8 cellular contexts compared by ENCODE assay signal in genomic region chr13:111153279-111153976, GRCh38. TPM values are rescaled to one million over a fixed set of nuclear protein-coding genes. Genes with fewer than 3 reads are reported as not detected.
DNase-seq lines count a peak whose midpoint lies in the region.

No MANE protein-coding gene starts in this region.

- peak overlapping the region; percentile 26 for H2BK15ac ChIP-seq in neuronal stem cell (ENCODE audit: low read length)

- peak overlapping the region; percentile 98 for H3K9ac ChIP-seq in neuronal stem cell (ENCODE audit: low read depth, low read length, poor library complexity)
- H3K9ac ChIP-seq in subcutaneous abdominal adipose tissue (ENCODE audit: low read length in 5 of 5), result peak overlapping the region; percentile 39 to 97 (median 95)

- H2BK5ac ChIP-seq in neuronal stem cell (ENCODE audit: low read length), result peak overlapping the region; percentile 78

- peak overlapping the region; percentile 94 for H2AFZ ChIP-seq in neuronal stem cell (ENCODE audit: low read length)

- H3K27ac ChIP-seq in neuronal stem cell (replicated peaks; ENCODE audit: low read length), result peak overlapping the region; percentile 93
- H3K27ac ChIP-seq in subcutaneous abdominal adipose tissue (ENCODE audit: low read depth, low read length), result peak overlapping the region; percentile 96

- no CpG with 5 or more reads among the region's 84 CpGs for WGBS in neuronal stem cell (ENCODE audit: extremely low coverage in 2 of 2, insufficient read length in 2 of 2, insufficient replicate concordance in 1 of 2), 2 donors

- H3K27me3 ChIP-seq in HAP-1 (ENCODE audit: low read depth) (0 out of 2 replicates have a peak, but pooled peaks cover 2% of the 10 kb centered on the region), neuronal stem cell (ENCODE audit: control insufficient read depth in 3 of 3, insufficient read depth in 3 of 3, low read depth in 1 of 3, low read length in 3 of 3) (no peaks in the 10 kb centered on the region), subcutaneous abdominal adipose tissue (ENCODE audit: control insufficient read depth in 5 of 5, insufficient read depth in 4 of 5, low read length in 5 of 5) (no peaks in the 10 kb centered on the region)

- no peak overlapping the region for H2BK12ac ChIP-seq in neuronal stem cell (ENCODE audit: low read length)

- H3K4me2 ChIP-seq in neuronal stem cell (ENCODE audit: insufficient read depth, low read length, poor library complexity, severe bottlenecking), result peak overlapping the region; percentile 79

- in situ Hi-C loops in HAP-1 (cut with MboI; ENCODE audit: low sequenced_read_pairs), result no loop called here

- H3K4ac ChIP-seq in neuronal stem cell (ENCODE audit: low read length), result no peak overlapping the region

- peaks cover 7% of the 10 kb centered on the region for H3K4me1 ChIP-seq in HAP-1
- H3K4me1 ChIP-seq in neuronal stem cell (ENCODE audit: control insufficient read depth in 2 of 2, insufficient read depth in 1 of 2, low read depth in 1 of 2, low read length in 2 of 2), result peaks cover 1 to 4% of the 10 kb centered on the region in 2 donors
- peaks cover 0 to 58% (median 48%) of the 10 kb centered on the region in 5 donors for H3K4me1 ChIP-seq in subcutaneous abdominal adipose tissue (ENCODE audit: control insufficient read depth in 5 of 5, insufficient read depth in 5 of 5, low read length in 5 of 5)

- DNase-seq in GDM1 (lab: John Stamatoyannopoulos, UW) (peak; percentile 94), HAP-1 (ENCODE audit: low spot score in 2 of 2) (peak; percentile 74 to 93), M059J (ENCODE audit: low read depth) (peak; percentile 85), SIG-M5 (lab: John Stamatoyannopoulos, UW) (peak; percentile 40), foreskin melanocyte (peak; percentile 89), neuronal stem cell (ENCODE audit: low spot score) (peak; percentile 93)
- peak; percentile 80 to 89 (median 87) for DNase-seq in activated naive CD4-positive, alpha-beta T cell (lab: John Stamatoyannopoulos, UW)

- peak overlapping the region; percentile 67 for H3K23ac ChIP-seq in neuronal stem cell (ENCODE audit: low read depth, low read length, poor library complexity)

- 0 out of 2 replicates have a peak, but pooled peaks cover 3% of the 10 kb centered on the region for H3K36me3 ChIP-seq in HAP-1 (replicated peaks)
- peaks cover 0 to 14% of the 10 kb centered on the region in 2 donors for H3K36me3 ChIP-seq in neuronal stem cell (replicated peaks in 1 of 2; ENCODE audit: control insufficient read depth in 2 of 2, insufficient read depth in 2 of 2, low read length in 2 of 2)
- peaks cover 0 to 3% (median 0%) of the 10 kb centered on the region in 5 donors for H3K36me3 ChIP-seq in subcutaneous abdominal adipose tissue (ENCODE audit: control insufficient read depth in 5 of 5, insufficient read depth in 5 of 5, low read length in 5 of 5)

- peak overlapping the region; percentile 73 for H3K14ac ChIP-seq in neuronal stem cell (ENCODE audit: low read length)

- H3K9me3 ChIP-seq in HAP-1 (no peaks in the 10 kb centered on the region), neuronal stem cell (replicated peaks in 1 of 2; ENCODE audit: control insufficient read depth in 2 of 2, insufficient read depth in 1 of 2, low read depth in 1 of 2, low read length in 2 of 2) (no peaks in the 10 kb centered on the region), subcutaneous abdominal adipose tissue (ENCODE audit: control insufficient read depth in 5 of 5, low read length in 5 of 5) (no peaks in the 10 kb centered on the region)

- no peak overlapping the region for H4K91ac ChIP-seq in neuronal stem cell (ENCODE audit: low read depth, low read length, poor library complexity)

- H3K4me3 ChIP-seq in HAP-1 (peak overlapping the region; percentile 83), neuronal stem cell (ENCODE audit: low read length in 2 of 2) (peak overlapping the region; percentile 91 to 96), subcutaneous abdominal adipose tissue (ENCODE audit: low read depth in 1 of 5, low read length in 5 of 5) (peak overlapping the region; percentile 51 to 93 (median 82))

- no peak overlapping the region for H2BK120ac ChIP-seq in neuronal stem cell (ENCODE audit: low read depth, low read length)

- peak overlapping the region; percentile 98 for H3K18ac ChIP-seq in neuronal stem cell (ENCODE audit: low read length)

- peak overlapping the region; percentile 32 for H2AK5ac ChIP-seq in neuronal stem cell (ENCODE audit: low read depth, low read length)

- peaks cover 6% of the 10 kb centered on the region for H3K79me1 ChIP-seq in neuronal stem cell (ENCODE audit: low read depth, low read length)

- no peak overlapping the region for H4K8ac ChIP-seq in neuronal stem cell (ENCODE audit: low read depth, low read length)

RNA-seq across cellular contexts. Expression of gene ARHGEF7, which starts 38.3 kb away (rescaled TPM):
- total RNA-seq in M059J (2014; rRNA removed; shearing (Covaris generic)), result 12.6 and 14.7 TPM in 2 replicates
- polyA plus RNA-seq in neuronal stem cell (2013, experiment 1 of 2), result 43.9 TPM
- polyA plus RNA-seq in neuronal stem cell (2013, experiment 2 of 2), result 44.8 TPM

Comparison
In these comparisons a context has a peak if more than half of its experiments do, and no peak if none do; other contexts are left out.
1. Peak in every context shown above with its lines: DNase-seq, H3K4me3 ChIP-seq and H3K27ac ChIP-seq.
2. DNase-seq: peak in every context shown above with its lines; median percentile 94 in GDM1; 93 in neuronal stem cell; 89 in foreskin melanocyte; 87 in activated naive CD4-positive, alpha-beta T cell; 85 in M059J; 84 in HAP-1; 40 in SIG-M5.